Comparison of ENCODE assay signal across 8 cellular contexts in genomic region chr9:91905958-91906585, GRCh38.
DNase-seq lines count a peak whose midpoint lies in the region; ATAC-seq and TF ChIP-seq lines count a peak whose summit lies in the region.

No MANE protein-coding gene starts in this region.

- TF ChIP-seq POLR2A in NB4 (IDR thresholded peaks at IDR 0.05; ENCODE audit: extremely low read depth, insufficient read length) = no peak

- peak overlapping the region; percentile 46 for H3K4me3 ChIP-seq in GM12865 (ENCODE audit: low read depth, low read length)
- peak overlapping the region; percentile 85 for H3K4me3 ChIP-seq in NB4 (ENCODE audit: low read depth, low read length)

- peak; percentile 44 for ATAC-seq in stimulated activated memory B cell treated with anti-CD40 and anti-IgM and Interleukin-4, amounts not matched to agents 10 μg/mL and 1 μg/mL and 100 μg/mL, for 72 hours
- no peak for ATAC-seq in HG03159 (IDR thresholded peaks at IDR 0.05; ENCODE audit: unreplicated experiment)

- H3K4me3 Mint-ChIP-seq in stimulated activated memory B cell treated with anti-CD40 and anti-IgM and Interleukin-4, amounts not matched to agents 10 μg/mL and 1 μg/mL and 100 μg/mL, for 72 hours = no peak overlapping the region

- DNase-seq in GM12865 (ENCODE audit: low read depth) (no peak), NB4 (ENCODE audit: low read depth) (peak; percentile 86), activated gamma-delta T cell (lab: John Stamatoyannopoulos, UW) (peak; percentile 26), medulla oblongata (ENCODE audit: extremely low spot score) (peak; percentile 48), dedifferentiated amniotic fluid mesenchymal stem cell (ENCODE audit: extremely low spot score) (no peak), AG20443 (ENCODE audit: low spot score) (no peak)

- peaks cover 5% of the 10 kb centered on the region for H3K4me1 Mint-ChIP-seq in stimulated activated memory B cell treated with anti-CD40 and anti-IgM and Interleukin-4, amounts not matched to agents 10 μg/mL and 1 μg/mL and 100 μg/mL, for 72 hours

- TF ChIP-seq CTCF in GM12865 (IDR thresholded peaks at IDR 0.05; ENCODE audit: insufficient read depth, low read depth, low read length, missing control alignments) (no peak), NB4 (IDR thresholded peaks at IDR 0.05; ENCODE audit: low read depth, low read length) (no peak)

- no peaks in the 10 kb centered on the region for H3K36me3 Mint-ChIP-seq in stimulated activated memory B cell treated with anti-CD40 and anti-IgM and Interleukin-4, amounts not matched to agents 10 μg/mL and 1 μg/mL and 100 μg/mL, for 72 hours

- H3K27ac Mint-ChIP-seq in stimulated activated memory B cell treated with anti-CD40 and anti-IgM and Interleukin-4, amounts not matched to agents 10 μg/mL and 1 μg/mL and 100 μg/mL, for 72 hours = no peak overlapping the region

- no peaks in the 10 kb centered on the region for H3K27me3 Mint-ChIP-seq in stimulated activated memory B cell treated with anti-CD40 and anti-IgM and Interleukin-4, amounts not matched to agents 10 μg/mL and 1 μg/mL and 100 μg/mL, for 72 hours

- no peaks in the 10 kb centered on the region for H3K9me3 Mint-ChIP-seq in stimulated activated memory B cell treated with anti-CD40 and anti-IgM and Interleukin-4, amounts not matched to agents 10 μg/mL and 1 μg/mL and 100 μg/mL, for 72 hours

Comparison
In these comparisons a context has a peak if more than half of its experiments do, and no peak if none do; other contexts are left out.
1. DNase-seq: peak in NB4 (single experiment), activated gamma-delta T cell (single experiment) and medulla oblongata (single experiment); none in GM12865 (single experiment), dedifferentiated amniotic fluid mesenchymal stem cell (single experiment) and AG20443 (single experiment).